10 cellular contexts compared by ENCODE assay signal in genomic region chr22:31085928-31086327, GRCh38. TPM values are rescaled to one million over a fixed set of nuclear protein-coding genes. Genes with fewer than 3 reads are reported as not detected.
DNase-seq lines count a peak whose midpoint lies in the region; ATAC-seq and TF ChIP-seq lines count a peak whose summit lies in the region.
"Had no signal": no experiment of that assay in that cellular context is flagged by ENCODE, and none has a peak within 500 bp of the region (broad histone marks: within the 10 kb centered on the region; RNA-seq: fewer than 3 reads in every experiment).

No MANE protein-coding gene starts in this region.

- H3K4me1 Mint-ChIP-seq in HFFc6 (ENCODE audit: low read depth): peaks cover 42% of the 10 kb centered on the region
- H3K4me1 Mint-ChIP-seq in activated T-helper 17 cell treated with anti-CD3 and anti-CD28 coated beads, Interleukin-2, amount 50 U/mL, for 72 hours: peaks cover 13% of the 10 kb centered on the region
- H3K4me1 Mint-ChIP-seq in stimulated activated memory B cell treated with anti-CD40 and anti-IgM and Interleukin-4, amounts not matched to agents 10 μg/mL and 1 μg/mL and 100 μg/mL, for 72 hours: peaks cover 82% of the 10 kb centered on the region

- peaks cover 28% of the 10 kb centered on the region for H3K4me1 ChIP-seq in hepatocyte (ENCODE audit: insufficient read depth)

- H3K9me2 ChIP-seq in hepatocyte (replicated peaks; ENCODE audit: insufficient read depth): no peaks in the 10 kb centered on the region

- peak overlapping the region; percentile 72 for H3K4me3 Mint-ChIP-seq in HFFc6
- H3K4me3 Mint-ChIP-seq in activated T-helper 17 cell treated with anti-CD3 and anti-CD28 coated beads, Interleukin-2, amount 50 U/mL, for 72 hours: peak overlapping the region; percentile 86
- peak overlapping the region; percentile 77 for H3K4me3 Mint-ChIP-seq in stimulated activated memory B cell treated with anti-CD40 and anti-IgM and Interleukin-4, amounts not matched to agents 10 μg/mL and 1 μg/mL and 100 μg/mL, for 72 hours

- H2AFZ ChIP-seq in hepatocyte: no peak overlapping the region

- 97% methylated on average over 3 of the region's 3 CpGs for WGBS in hepatocyte (ENCODE audit: low lambda C conversion rate, missing lambda C conversion rate)

- TF ChIP-seq CTCF in HFFc6 (IDR thresholded peaks at IDR 0.05) (no peak), hepatocyte (IDR thresholded peaks at IDR 0.05; ENCODE audit: poor library complexity) (no peak)

- no peak overlapping the region for H3K4me3 ChIP-seq in hepatocyte

- peaks cover 3% of the 10 kb centered on the region for H4K20me1 ChIP-seq in hepatocyte (ENCODE audit: insufficient read depth, poor library complexity, severe bottlenecking)

- DNase-seq in HFFc6: no peak
- no peak for DNase-seq in hepatocyte (ENCODE audit: low spot score)
- DNase-seq in NCI-H146 treated with DMSO at 0.1 percent for 48 hours (lab: John Stamatoyannopoulos, UW; ENCODE audit: unreplicated experiment): no peak
- DNase-seq in GM19240 (ENCODE audit: insufficient read length, low spot score): no peak
- no peak for DNase-seq in activated CD4-positive, alpha-beta T cell treated with anti-CD3 and anti-CD28 coated beads, Interleukin-2, amount 50 U/mL, for 1 hour
- DNase-seq: activated effector memory CD4-positive, alpha-beta T cell treated with anti-CD3 and anti-CD28 coated beads, Interleukin-2, amount 50 U/mL, for 16 hours had no signal

- H3K27me3 Mint-ChIP-seq in HFFc6 (ENCODE audit: insufficient read depth): no peaks in the 10 kb centered on the region
- no peaks in the 10 kb centered on the region for H3K27me3 Mint-ChIP-seq in activated T-helper 17 cell treated with anti-CD3 and anti-CD28 coated beads, Interleukin-2, amount 50 U/mL, for 72 hours
- no peaks in the 10 kb centered on the region for H3K27me3 Mint-ChIP-seq in stimulated activated memory B cell treated with anti-CD40 and anti-IgM and Interleukin-4, amounts not matched to agents 10 μg/mL and 1 μg/mL and 100 μg/mL, for 72 hours

- no peaks in the 10 kb centered on the region for H3K9me3 ChIP-seq in hepatocyte (ENCODE audit: low read depth)
- H3K9me3 ChIP-seq: SJSA1 had no signal

- no peaks in the 10 kb centered on the region for H3K27me3 ChIP-seq in hepatocyte
- H3K27me3 ChIP-seq: SJSA1 had no signal

- H3K4me2 ChIP-seq in hepatocyte: peak overlapping the region; percentile 89

- H3K27ac Mint-ChIP-seq in HFFc6: peak overlapping the region; percentile 78
- H3K27ac Mint-ChIP-seq in activated T-helper 17 cell treated with anti-CD3 and anti-CD28 coated beads, Interleukin-2, amount 50 U/mL, for 72 hours: peak overlapping the region; percentile 82
- H3K27ac Mint-ChIP-seq in stimulated activated memory B cell treated with anti-CD40 and anti-IgM and Interleukin-4, amounts not matched to agents 10 μg/mL and 1 μg/mL and 100 μg/mL, for 72 hours: peak overlapping the region; percentile 93

- H3K36me3 ChIP-seq in hepatocyte (replicated peaks; ENCODE audit: insufficient read depth, low read depth): no peaks in the 10 kb centered on the region

- no peak for ATAC-seq in activated T-helper 17 cell treated with anti-CD3 and anti-CD28 coated beads, Interleukin-2, amount 50 U/mL, for 72 hours (replicated peaks)
- no peak for ATAC-seq in stimulated activated memory B cell treated with anti-CD40 and anti-IgM and Interleukin-4, amounts not matched to agents 10 μg/mL and 1 μg/mL and 100 μg/mL, for 72 hours
- no peak for ATAC-seq in HG03354 (IDR thresholded peaks at IDR 0.05; ENCODE audit: poor library complexity, severe bottlenecking, unreplicated experiment)

- H3K27ac ChIP-seq in hepatocyte: peak overlapping the region; percentile 91
- H3K27ac ChIP-seq: SJSA1 had no signal

- H3K79me2 ChIP-seq in hepatocyte: peaks cover 44% of the 10 kb centered on the region

- peaks cover 26% of the 10 kb centered on the region for H3K36me3 Mint-ChIP-seq in HFFc6 (ENCODE audit: low read depth)
- H3K36me3 Mint-ChIP-seq in activated T-helper 17 cell treated with anti-CD3 and anti-CD28 coated beads, Interleukin-2, amount 50 U/mL, for 72 hours (ENCODE audit: low read depth): no peaks in the 10 kb centered on the region
- no peaks in the 10 kb centered on the region for H3K36me3 Mint-ChIP-seq in stimulated activated memory B cell treated with anti-CD40 and anti-IgM and Interleukin-4, amounts not matched to agents 10 μg/mL and 1 μg/mL and 100 μg/mL, for 72 hours

- no peaks in the 10 kb centered on the region for H3K9me3 Mint-ChIP-seq in HFFc6
- no peaks in the 10 kb centered on the region for H3K9me3 Mint-ChIP-seq in activated T-helper 17 cell treated with anti-CD3 and anti-CD28 coated beads, Interleukin-2, amount 50 U/mL, for 72 hours
- no peaks in the 10 kb centered on the region for H3K9me3 Mint-ChIP-seq in stimulated activated memory B cell treated with anti-CD40 and anti-IgM and Interleukin-4, amounts not matched to agents 10 μg/mL and 1 μg/mL and 100 μg/mL, for 72 hours

RNA-seq across cellular contexts. Expression of gene SMTN, which starts 4.8 kb away (rescaled TPM):
- 100 to 1,000 TPM; 201 to 329 (median 246) TPM for total RNA-seq in HFFc6 (2021; fragmentation: NEBNext Ultra II Directional; extraction: Animal tissue kit (Norgen Biotek cat#: 25700))
- 10 to 100 TPM; 42.6 to 58.4 TPM for total RNA-seq in activated T-helper 17 cell treated with anti-CD3 and anti-CD28 coated beads, Interleukin-2, amount 50 U/mL, for 72 hours
- total RNA-seq in hepatocyte: 43.0 and 64.7 TPM in 2 replicates
- 88.7 and 112 TPM in 2 replicates for polyA plus RNA-seq in hepatocyte

RNA-seq across cellular contexts. Expression of gene SELENOM, which starts 21.4 kb away (rescaled TPM):
- 100 to 1,000 TPM; 237 to 356 (median 265) TPM for total RNA-seq in HFFc6 (2021; fragmentation: NEBNext Ultra II Directional; extraction: Animal tissue kit (Norgen Biotek cat#: 25700))
- 10 to 100 TPM in 1 of 2 donors, 1 to 10 TPM in 1; 4.5 to 20.4 TPM for total RNA-seq in activated T-helper 17 cell treated with anti-CD3 and anti-CD28 coated beads, Interleukin-2, amount 50 U/mL, for 72 hours
- total RNA-seq in hepatocyte: 130 and 156 TPM in 2 replicates
- 240 and 307 TPM in 2 replicates for polyA plus RNA-seq in hepatocyte

RNA-seq across cellular contexts. Expression of gene INPP5J, which starts 36.8 kb away (rescaled TPM):
- total RNA-seq in HFFc6 (2021; fragmentation: NEBNext Ultra II Directional; extraction: Animal tissue kit (Norgen Biotek cat#: 25700)): 1 to 10 TPM in 4 of 6 experiments, under 1 TPM in 2; 0.69 to 1.6 (median 1.0) TPM
- total RNA-seq in activated T-helper 17 cell treated with anti-CD3 and anti-CD28 coated beads, Interleukin-2, amount 50 U/mL, for 72 hours: under 1 TPM; 0.09 to 0.34 TPM
- 3.4 and 3.5 TPM in 2 replicates for total RNA-seq in hepatocyte
- polyA plus RNA-seq in hepatocyte: 5.6 and 6.1 TPM in 2 replicates

RNA-seq across cellular contexts. Expression of gene PLA2G3, which starts 54.4 kb away (rescaled TPM):
- under 1 TPM in 1 of 6 experiments, not detected in 5; 0.05 TPM for total RNA-seq in HFFc6 (2021; fragmentation: NEBNext Ultra II Directional; extraction: Animal tissue kit (Norgen Biotek cat#: 25700))
- total RNA-seq in activated T-helper 17 cell treated with anti-CD3 and anti-CD28 coated beads, Interleukin-2, amount 50 U/mL, for 72 hours: not detected
- 0.04 and 0.10 TPM in 2 replicates for total RNA-seq in hepatocyte
- polyA plus RNA-seq in hepatocyte: 0.33 and 0.52 TPM in 2 replicates
- total RNA-seq: SJSA1 had no signal
